ENCODE assay signal across 8 cellular contexts in genomic region chr9:124818431-124819281, GRCh38. TPM values are rescaled to one million over a fixed set of nuclear protein-coding genes. Genes with fewer than 3 reads are reported as not detected.
A peak's percentile ranks its signal among the peaks of the same experiment; 100 is the strongest.
DNase-seq lines count a peak whose midpoint lies in the region; ATAC-seq, FAIRE-seq and TF ChIP-seq lines count a peak whose summit lies in the region.

No MANE protein-coding gene starts in this region.

- H3K4me1 ChIP-seq in HepG2 (ENCODE audit: insufficient read depth, low read length), result peaks cover 46% of the 10 kb centered on the region

- POLR2A ChIA-PET in HepG2 (lab: Yijun Ruan, JAX), result interaction anchor here (0.9 to 2.7 kb wide), 16 partner anchors 10 to 48 kb away, joined by 3 to 28 read pairs (median 5); partner anchors contain the start of genes ARPC5L, NR6A1 and WDR38

- H3K36me3 Mint-ChIP-seq in activated T-helper 1 cell treated with anti-CD3 and anti-CD28 coated beads, Interleukin-12 subunit alpha, Interleukin-12 subunit beta, Interleukin-2, Interleukin-4 antibody, amounts not matched to agents 30 ng/mL and 10 ng/mL and 1 ng/mL, durations not matched to agents 14 hours and 24 hours and 36 hours (ENCODE audit: low read depth), result no peaks in the 10 kb centered on the region
- peaks cover 2% of the 10 kb centered on the region for H3K36me3 Mint-ChIP-seq in osteocyte (ENCODE audit: unreplicated experiment)

- TF ChIP-seq RAD21 in HepG2 (CRISPR knock-in tag; IDR thresholded peaks at IDR 0.05), result 0 out of 2 replicates have a peak, but pooled peaks have one; percentile 29

- H3K27me3 ChIP-seq in GM06990 (replicated peaks; ENCODE audit: control insufficient read depth, insufficient read depth, low read length) (no peaks in the 10 kb centered on the region), HepG2 (ENCODE audit: control insufficient read depth in 1 of 2, insufficient read depth in 2 of 2, low read length in 2 of 2) (no peaks in the 10 kb centered on the region)

- peaks cover 6% of the 10 kb centered on the region for H3K27me3 Mint-ChIP-seq in activated T-helper 1 cell treated with anti-CD3 and anti-CD28 coated beads, Interleukin-12 subunit alpha, Interleukin-12 subunit beta, Interleukin-2, Interleukin-4 antibody, amounts not matched to agents 30 ng/mL and 10 ng/mL and 1 ng/mL, durations not matched to agents 14 hours and 24 hours and 36 hours (ENCODE audit: insufficient read depth)
- no peaks in the 10 kb centered on the region for H3K27me3 Mint-ChIP-seq in osteocyte (ENCODE audit: unreplicated experiment)

- H3K9ac ChIP-seq in HepG2 (ENCODE audit: insufficient read depth, low read depth, low read length), result peak overlapping the region; percentile 64

- TF ChIP-seq POLR2A in HepG2 (IDR thresholded peaks at IDR 0.05; ENCODE audit: insufficient read depth in 1 of 2, low read depth in 2 of 2, low read length in 2 of 2), result peak; percentile 41 to 67; a peak in 3 of 4 replicates

- FAIRE-seq in HepG2 (lab: Jason Lieb, UNC), result peak; percentile 72

- TF ChIP-seq EP300 in HepG2 (IDR thresholded peaks at IDR 0.05; ENCODE audit: low read depth in 2 of 2, low read length in 2 of 2) (0 out of 4 replicates have a peak, but pooled peaks have one; percentile 13 to 19), HepG2 (CRISPR knock-in tag; IDR thresholded peaks at IDR 0.05; ENCODE audit: borderline replicate concordance) (peak; percentile 33; the same call in 1 of the 2 replicates)

- peak; percentile 56 for DNase-seq in GM06990 (ENCODE audit: extremely low read depth, insufficient read length)
- no peak for DNase-seq in activated T-helper 1 cell treated with anti-CD3 and anti-CD28 coated beads, Interleukin-12 subunit alpha, Interleukin-12 subunit beta, Interleukin-2, Interleukin-4 antibody, amounts not matched to agents 30 ng/mL and 10 ng/mL and 1 ng/mL, durations not matched to agents 14 hours and 24 hours and 36 hours (ENCODE audit: low spot score)
- DNase-seq in HepG2 (ENCODE audit: low spot score), result peak; percentile 90
- no peak for DNase-seq in NOMO-1 (lab: John Stamatoyannopoulos, UW; ENCODE audit: unreplicated experiment in 2 of 2)
- DNase-seq in osteocyte (ENCODE audit: extremely low spot score, unreplicated experiment), result no peak

- ATAC-seq in HG03565 (IDR thresholded peaks at IDR 0.05; ENCODE audit: unreplicated experiment), result peak; percentile 45
- peak; percentile 91 for ATAC-seq in HepG2
- no peak for ATAC-seq in HG03439 (IDR thresholded peaks at IDR 0.05; ENCODE audit: unreplicated experiment)
- ATAC-seq in GM21619 (IDR thresholded peaks at IDR 0.05; ENCODE audit: unreplicated experiment), result no peak

- H3K4me2 ChIP-seq in HepG2 (ENCODE audit: low read depth, low read length), result peak overlapping the region; percentile 89

- H3K27ac Mint-ChIP-seq in activated T-helper 1 cell treated with anti-CD3 and anti-CD28 coated beads, Interleukin-12 subunit alpha, Interleukin-12 subunit beta, Interleukin-2, Interleukin-4 antibody, amounts not matched to agents 30 ng/mL and 10 ng/mL and 1 ng/mL, durations not matched to agents 14 hours and 24 hours and 36 hours, result peak overlapping the region; percentile 12
- no peak overlapping the region for H3K27ac Mint-ChIP-seq in osteocyte (ENCODE audit: unreplicated experiment)

- H3K79me2 ChIP-seq in HepG2 (ENCODE audit: insufficient read depth, low read length), result no peaks in the 10 kb centered on the region

- 4% methylated on average over 4 of the region's 18 CpGs for WGBS in HepG2 (ENCODE audit: low lambda C conversion rate)

- H3K36me3 ChIP-seq in GM06990 (ENCODE audit: control insufficient read depth, insufficient read depth, low read length), result no peaks in the 10 kb centered on the region
- H3K36me3 ChIP-seq in HepG2 (replicated peaks in 1 of 2; ENCODE audit: control insufficient read depth in 1 of 2, insufficient read depth in 2 of 2, low read length in 2 of 2), result no peaks in the 10 kb centered on the region

- TF ChIP-seq CTCF in GM06990 (IDR thresholded peaks at IDR 0.05; ENCODE audit: insufficient read depth, low read length, poor library complexity, severe bottlenecking) (no peak), HepG2 (CRISPR knock-in tag; IDR thresholded peaks at IDR 0.05) (no peak; the same call in 1 of the 2 replicates), osteocyte (IDR thresholded peaks at IDR 0.05) (no peak)

- in situ Hi-C loops in HepG2 (cut with HindIII; ENCODE audit: extremely low pct_ligation_motif_present, low pct_unique_long_range_greater_than_20kb), result no loop called here

- intact Hi-C loops in activated T-helper 1 cell treated with anti-CD3 and anti-CD28 coated beads, Interleukin-12 subunit alpha, Interleukin-12 subunit beta, Interleukin-2, Interleukin-4 antibody, amounts not matched to agents 30 ng/mL and 10 ng/mL and 1 ng/mL, durations not matched to agents 14 hours and 24 hours and 36 hours (cut with micrococcal nuclease), result no loop called here
- intact Hi-C loops in HepG2 (cut with micrococcal nuclease; ENCODE audit: unreplicated experiment), result loop anchor here (2.0 to 5.0 kb wide), 2 partner anchors 24 to 41 kb away; partner anchors contain the start of gene OLFML2A

- peaks cover 10% of the 10 kb centered on the region for H3K4me1 Mint-ChIP-seq in activated T-helper 1 cell treated with anti-CD3 and anti-CD28 coated beads, Interleukin-12 subunit alpha, Interleukin-12 subunit beta, Interleukin-2, Interleukin-4 antibody, amounts not matched to agents 30 ng/mL and 10 ng/mL and 1 ng/mL, durations not matched to agents 14 hours and 24 hours and 36 hours (ENCODE audit: low read depth)
- H3K4me1 Mint-ChIP-seq in osteocyte (ENCODE audit: unreplicated experiment), result peaks cover 32% of the 10 kb centered on the region

- H3K4me3 ChIP-seq in GM06990 (replicated peaks; ENCODE audit: low read depth, low read length) (peak overlapping the region; percentile 22), HepG2 (replicated peaks in 1 of 3; ENCODE audit: insufficient read depth in 1 of 3, low read depth in 2 of 3, low read length in 3 of 3) (peak overlapping the region; percentile 48 to 72 (median 54))

- no peaks in the 10 kb centered on the region for H4K20me1 ChIP-seq in HepG2 (ENCODE audit: insufficient read depth, low read length)

- CTCF ChIA-PET in HepG2 (lab: Yijun Ruan, JAX; ENCODE audit: low intra/inter-chr PET ratio, low total read pairs), result interaction anchor here (1.4 to 1.7 kb wide), 3 partner anchors 24 to 44 kb away, joined by 6 read pairs; partner anchors contain the start of gene WDR38

- no peaks in the 10 kb centered on the region for H3K9me3 Mint-ChIP-seq in activated T-helper 1 cell treated with anti-CD3 and anti-CD28 coated beads, Interleukin-12 subunit alpha, Interleukin-12 subunit beta, Interleukin-2, Interleukin-4 antibody, amounts not matched to agents 30 ng/mL and 10 ng/mL and 1 ng/mL, durations not matched to agents 14 hours and 24 hours and 36 hours
- H3K9me3 Mint-ChIP-seq in osteocyte (ENCODE audit: unreplicated experiment), result no peaks in the 10 kb centered on the region

- H3K27ac ChIP-seq in HepG2 (ENCODE audit: extremely low read length, insufficient read depth, low read length), result peak overlapping the region; percentile 63

- H3K4me3 Mint-ChIP-seq in activated T-helper 1 cell treated with anti-CD3 and anti-CD28 coated beads, Interleukin-12 subunit alpha, Interleukin-12 subunit beta, Interleukin-2, Interleukin-4 antibody, amounts not matched to agents 30 ng/mL and 10 ng/mL and 1 ng/mL, durations not matched to agents 14 hours and 24 hours and 36 hours, result no peak overlapping the region
- no peak overlapping the region for H3K4me3 Mint-ChIP-seq in osteocyte (ENCODE audit: unreplicated experiment)

- H3K9me3 ChIP-seq in HepG2 (ENCODE audit: low read length), result no peaks in the 10 kb centered on the region

- BruUV-seq in HepG2 (replicated peaks; lab: Mats Ljungman, UMichigan), result TSS peak; percentile 85

- peak overlapping the region; percentile 67 for H2AFZ ChIP-seq in HepG2 (ENCODE audit: low read length)

RNA-seq across cellular contexts. Expression of gene WDR38, which starts 34.6 kb away (rescaled TPM):
- not detected in 2 replicates for total RNA-seq in activated T-helper 1 cell treated with anti-CD3 and anti-CD28 coated beads, Interleukin-12 subunit alpha, Interleukin-12 subunit beta, Interleukin-2, Interleukin-4 antibody, amounts not matched to agents 30 ng/mL and 10 ng/mL and 1 ng/mL, durations not matched to agents 14 hours and 24 hours and 36 hours
- total RNA-seq in HepG2 (2016; rRNA removed; fragmentation: Illumina TruSeq; extraction: Trizol) (not detected in 2 replicates), osteocyte (not detected in 2 replicates)
- total RNA-seq in HepG2 (2016; cell fraction: cytosol; rRNA removed; fragmentation: Illumina TruSeq; extraction: Trizol; ENCODE audit: low read depth), result not detected in 2 replicates
- not detected in 2 replicates for total RNA-seq in HepG2 (2016; cell fraction: insoluble cytoplasmic fraction; rRNA removed; fragmentation: Illumina TruSeq; extraction: Trizol)
- not detected in 2 replicates for total RNA-seq in HepG2 (2016; cell fraction: membrane; rRNA removed; fragmentation: Illumina TruSeq; extraction: Trizol)
- not detected in 2 replicates for total RNA-seq in HepG2 (2016; cell fraction: nucleus; rRNA removed; fragmentation: Illumina TruSeq; extraction: Trizol)
- polyA plus RNA-seq in HepG2 (2011; rRNA removed), result not detected in 2 replicates
- polyA plus RNA-seq in HepG2 (2011; cell fraction: cytosol; rRNA removed), result not detected in 2 replicates
- not detected in 2 replicates for polyA plus RNA-seq in HepG2 (2011; cell fraction: nucleus; rRNA removed)
- polyA plus RNA-seq in HepG2 (2012), result 0.11 TPM in 1 of 2 replicates, not detected in the other
- not detected in 2 replicates for polyA plus RNA-seq in HepG2 (2016; cell fraction: cytosol; fragmentation: Illumina TruSeq; extraction: Trizol; ENCODE audit: low read depth)
- polyA plus RNA-seq in HepG2 (2016; cell fraction: insoluble cytoplasmic fraction; fragmentation: Illumina TruSeq; extraction: Trizol; ENCODE audit: low read depth), result not detected in 2 replicates
- not detected in 2 replicates for polyA plus RNA-seq in HepG2 (2016; cell fraction: membrane; fragmentation: Illumina TruSeq; extraction: Trizol; ENCODE audit: low read depth)
- polyA plus RNA-seq in HepG2 (2016; cell fraction: nucleus; fragmentation: Illumina TruSeq; extraction: Trizol; ENCODE audit: insufficient read depth, low read depth), result not detected in 2 replicates
- not detected in 2 replicates for polyA minus RNA-seq in HepG2 (2011; rRNA and poly(A)+ RNA removed; ENCODE audit: low replicate concordance)
- polyA minus RNA-seq in HepG2 (2011; cell fraction: cytosol; rRNA and poly(A)+ RNA removed), result not detected in 2 replicates
- polyA minus RNA-seq in HepG2 (2011; cell fraction: nucleus; rRNA and poly(A)+ RNA removed), result not detected in 2 replicates

RNA-seq across cellular contexts. Expression of gene OLFML2A, which starts 41.7 kb away (rescaled TPM):
- total RNA-seq in activated T-helper 1 cell treated with anti-CD3 and anti-CD28 coated beads, Interleukin-12 subunit alpha, Interleukin-12 subunit beta, Interleukin-2, Interleukin-4 antibody, amounts not matched to agents 30 ng/mL and 10 ng/mL and 1 ng/mL, durations not matched to agents 14 hours and 24 hours and 36 hours, result not detected in 2 replicates
- total RNA-seq in HepG2 (2016; rRNA removed; fragmentation: Illumina TruSeq; extraction: Trizol) (0.02 TPM in 1 of 2 replicates, not detected in the other), osteocyte (146 and 169 TPM in 2 replicates)
- under 0.01 and 0.09 TPM in 2 replicates for total RNA-seq in HepG2 (2016; cell fraction: cytosol; rRNA removed; fragmentation: Illumina TruSeq; extraction: Trizol; ENCODE audit: low read depth)
- total RNA-seq in HepG2 (2016; cell fraction: insoluble cytoplasmic fraction; rRNA removed; fragmentation: Illumina TruSeq; extraction: Trizol), result 0.02 TPM in 1 of 2 replicates, not detected in the other
- total RNA-seq in HepG2 (2016; cell fraction: membrane; rRNA removed; fragmentation: Illumina TruSeq; extraction: Trizol), result 0.03 TPM in 2 replicates
- 0.06 and 0.09 TPM in 2 replicates for total RNA-seq in HepG2 (2016; cell fraction: nucleus; rRNA removed; fragmentation: Illumina TruSeq; extraction: Trizol)
- 0.01 and 0.04 TPM in 2 replicates for polyA plus RNA-seq in HepG2 (2011; rRNA removed)
- polyA plus RNA-seq in HepG2 (2011; cell fraction: cytosol; rRNA removed), result 0.03 and 0.04 TPM in 2 replicates
- 0.02 and 0.05 TPM in 2 replicates for polyA plus RNA-seq in HepG2 (2011; cell fraction: nucleus; rRNA removed)
- 0.01 TPM in 1 of 2 replicates, not detected in the other for polyA plus RNA-seq in HepG2 (2012)
- polyA plus RNA-seq in HepG2 (2016; cell fraction: cytosol; fragmentation: Illumina TruSeq; extraction: Trizol; ENCODE audit: low read depth), result not detected in 2 replicates
- polyA plus RNA-seq in HepG2 (2016; cell fraction: insoluble cytoplasmic fraction; fragmentation: Illumina TruSeq; extraction: Trizol; ENCODE audit: low read depth), result 0.03 TPM in 1 of 2 replicates, not detected in the other
- polyA plus RNA-seq in HepG2 (2016; cell fraction: membrane; fragmentation: Illumina TruSeq; extraction: Trizol; ENCODE audit: low read depth), result not detected in 2 replicates
- 0.07 TPM in 1 of 2 replicates, not detected in the other for polyA plus RNA-seq in HepG2 (2016; cell fraction: nucleus; fragmentation: Illumina TruSeq; extraction: Trizol; ENCODE audit: insufficient read depth, low read depth)
- 0.08 and 2.8 TPM in 2 replicates for polyA minus RNA-seq in HepG2 (2011; rRNA and poly(A)+ RNA removed; ENCODE audit: low replicate concordance)
- polyA minus RNA-seq in HepG2 (2011; cell fraction: cytosol; rRNA and poly(A)+ RNA removed), result 0.09 and 0.30 TPM in 2 replicates
- polyA minus RNA-seq in HepG2 (2011; cell fraction: nucleus; rRNA and poly(A)+ RNA removed), result 0.12 and 0.26 TPM in 2 replicates

RNA-seq across cellular contexts. Expression of gene RPL35, which starts 43.1 kb away (rescaled TPM):
- total RNA-seq in activated T-helper 1 cell treated with anti-CD3 and anti-CD28 coated beads, Interleukin-12 subunit alpha, Interleukin-12 subunit beta, Interleukin-2, Interleukin-4 antibody, amounts not matched to agents 30 ng/mL and 10 ng/mL and 1 ng/mL, durations not matched to agents 14 hours and 24 hours and 36 hours, result 1,681 and 1,750 TPM in 2 replicates
- total RNA-seq in HepG2 (2016; rRNA removed; fragmentation: Illumina TruSeq; extraction: Trizol) (2,153 and 2,627 TPM in 2 replicates), osteocyte (885 and 912 TPM in 2 replicates)
- 3,385 and 3,407 TPM in 2 replicates for total RNA-seq in HepG2 (2016; cell fraction: cytosol; rRNA removed; fragmentation: Illumina TruSeq; extraction: Trizol; ENCODE audit: low read depth)
- total RNA-seq in HepG2 (2016; cell fraction: insoluble cytoplasmic fraction; rRNA removed; fragmentation: Illumina TruSeq; extraction: Trizol), result 2,139 and 2,989 TPM in 2 replicates
- total RNA-seq in HepG2 (2016; cell fraction: membrane; rRNA removed; fragmentation: Illumina TruSeq; extraction: Trizol), result 3,807 and 4,143 TPM in 2 replicates
- 683 and 708 TPM in 2 replicates for total RNA-seq in HepG2 (2016; cell fraction: nucleus; rRNA removed; fragmentation: Illumina TruSeq; extraction: Trizol)
- 2,935 and 3,116 TPM in 2 replicates for polyA plus RNA-seq in HepG2 (2011; rRNA removed)
- 2,953 and 3,054 TPM in 2 replicates for polyA plus RNA-seq in HepG2 (2011; cell fraction: cytosol; rRNA removed)
- 616 and 803 TPM in 2 replicates for polyA plus RNA-seq in HepG2 (2011; cell fraction: nucleus; rRNA removed)
- polyA plus RNA-seq in HepG2 (2012), result 2,083 and 2,112 TPM in 2 replicates
- polyA plus RNA-seq in HepG2 (2016; cell fraction: cytosol; fragmentation: Illumina TruSeq; extraction: Trizol; ENCODE audit: low read depth), result 3,684 and 3,704 TPM in 2 replicates
- 2,597 and 2,813 TPM in 2 replicates for polyA plus RNA-seq in HepG2 (2016; cell fraction: insoluble cytoplasmic fraction; fragmentation: Illumina TruSeq; extraction: Trizol; ENCODE audit: low read depth)
- polyA plus RNA-seq in HepG2 (2016; cell fraction: membrane; fragmentation: Illumina TruSeq; extraction: Trizol; ENCODE audit: low read depth), result 3,334 and 3,770 TPM in 2 replicates
- polyA plus RNA-seq in HepG2 (2016; cell fraction: nucleus; fragmentation: Illumina TruSeq; extraction: Trizol; ENCODE audit: insufficient read depth, low read depth), result 1,227 and 1,286 TPM in 2 replicates
- 387 and 1,363 TPM in 2 replicates for polyA minus RNA-seq in HepG2 (2011; rRNA and poly(A)+ RNA removed; ENCODE audit: low replicate concordance)
- polyA minus RNA-seq in HepG2 (2011; cell fraction: cytosol; rRNA and poly(A)+ RNA removed), result 205 and 223 TPM in 2 replicates
- 118 and 163 TPM in 2 replicates for polyA minus RNA-seq in HepG2 (2011; cell fraction: nucleus; rRNA and poly(A)+ RNA removed)

RNA-seq across cellular contexts. Expression of gene ARPC5L, which starts 43.3 kb away (rescaled TPM):
- 111 and 115 TPM in 2 replicates for total RNA-seq in activated T-helper 1 cell treated with anti-CD3 and anti-CD28 coated beads, Interleukin-12 subunit alpha, Interleukin-12 subunit beta, Interleukin-2, Interleukin-4 antibody, amounts not matched to agents 30 ng/mL and 10 ng/mL and 1 ng/mL, durations not matched to agents 14 hours and 24 hours and 36 hours
- total RNA-seq in HepG2 (2016; rRNA removed; fragmentation: Illumina TruSeq; extraction: Trizol) (33.8 and 35.4 TPM in 2 replicates), osteocyte (22.5 and 22.8 TPM in 2 replicates)
- 21.4 and 25.6 TPM in 2 replicates for total RNA-seq in HepG2 (2016; cell fraction: cytosol; rRNA removed; fragmentation: Illumina TruSeq; extraction: Trizol; ENCODE audit: low read depth)
- 32.9 and 34.8 TPM in 2 replicates for total RNA-seq in HepG2 (2016; cell fraction: insoluble cytoplasmic fraction; rRNA removed; fragmentation: Illumina TruSeq; extraction: Trizol)
- 37.4 and 43.6 TPM in 2 replicates for total RNA-seq in HepG2 (2016; cell fraction: membrane; rRNA removed; fragmentation: Illumina TruSeq; extraction: Trizol)
- 17.1 and 19.2 TPM in 2 replicates for total RNA-seq in HepG2 (2016; cell fraction: nucleus; rRNA removed; fragmentation: Illumina TruSeq; extraction: Trizol)
- polyA plus RNA-seq in HepG2 (2011; rRNA removed), result 23.6 and 29.9 TPM in 2 replicates
- 24.8 and 25.8 TPM in 2 replicates for polyA plus RNA-seq in HepG2 (2011; cell fraction: cytosol; rRNA removed)
- polyA plus RNA-seq in HepG2 (2011; cell fraction: nucleus; rRNA removed), result 14.2 and 16.9 TPM in 2 replicates
- polyA plus RNA-seq in HepG2 (2012), result 23.8 and 28.3 TPM in 2 replicates
- polyA plus RNA-seq in HepG2 (2016; cell fraction: cytosol; fragmentation: Illumina TruSeq; extraction: Trizol; ENCODE audit: low read depth), result 38.1 and 45.8 TPM in 2 replicates
- 52.1 and 52.2 TPM in 2 replicates for polyA plus RNA-seq in HepG2 (2016; cell fraction: insoluble cytoplasmic fraction; fragmentation: Illumina TruSeq; extraction: Trizol; ENCODE audit: low read depth)
- polyA plus RNA-seq in HepG2 (2016; cell fraction: membrane; fragmentation: Illumina TruSeq; extraction: Trizol; ENCODE audit: low read depth), result 48.0 and 55.5 TPM in 2 replicates
- 58.5 and 61.4 TPM in 2 replicates for polyA plus RNA-seq in HepG2 (2016; cell fraction: nucleus; fragmentation: Illumina TruSeq; extraction: Trizol; ENCODE audit: insufficient read depth, low read depth)
- 9.0 and 35.1 TPM in 2 replicates for polyA minus RNA-seq in HepG2 (2011; rRNA and poly(A)+ RNA removed; ENCODE audit: low replicate concordance)
- 8.1 and 9.9 TPM in 2 replicates for polyA minus RNA-seq in HepG2 (2011; cell fraction: cytosol; rRNA and poly(A)+ RNA removed)
- polyA minus RNA-seq in HepG2 (2011; cell fraction: nucleus; rRNA and poly(A)+ RNA removed), result 10.1 and 10.8 TPM in 2 replicates

RNA-seq across cellular contexts. Expression of gene NR6A1, which starts 47.5 kb away (rescaled TPM):
- 1.7 and 2.3 TPM in 2 replicates for total RNA-seq in activated T-helper 1 cell treated with anti-CD3 and anti-CD28 coated beads, Interleukin-12 subunit alpha, Interleukin-12 subunit beta, Interleukin-2, Interleukin-4 antibody, amounts not matched to agents 30 ng/mL and 10 ng/mL and 1 ng/mL, durations not matched to agents 14 hours and 24 hours and 36 hours
- total RNA-seq in HepG2 (2016; rRNA removed; fragmentation: Illumina TruSeq; extraction: Trizol) (31.5 and 50.9 TPM in 2 replicates), osteocyte (0.56 and 0.78 TPM in 2 replicates)
- total RNA-seq in HepG2 (2016; cell fraction: cytosol; rRNA removed; fragmentation: Illumina TruSeq; extraction: Trizol; ENCODE audit: low read depth), result 10.7 and 12.1 TPM in 2 replicates
- total RNA-seq in HepG2 (2016; cell fraction: insoluble cytoplasmic fraction; rRNA removed; fragmentation: Illumina TruSeq; extraction: Trizol), result 28.3 and 52.2 TPM in 2 replicates
- total RNA-seq in HepG2 (2016; cell fraction: membrane; rRNA removed; fragmentation: Illumina TruSeq; extraction: Trizol), result 36.7 and 36.8 TPM in 2 replicates
- 24.3 and 28.3 TPM in 2 replicates for total RNA-seq in HepG2 (2016; cell fraction: nucleus; rRNA removed; fragmentation: Illumina TruSeq; extraction: Trizol)
- 19.7 and 28.1 TPM in 2 replicates for polyA plus RNA-seq in HepG2 (2011; rRNA removed)
- polyA plus RNA-seq in HepG2 (2011; cell fraction: cytosol; rRNA removed), result 15.0 and 17.4 TPM in 2 replicates
- 18.1 and 19.3 TPM in 2 replicates for polyA plus RNA-seq in HepG2 (2011; cell fraction: nucleus; rRNA removed)
- 12.1 and 12.8 TPM in 2 replicates for polyA plus RNA-seq in HepG2 (2012)
- 4.2 and 4.9 TPM in 2 replicates for polyA plus RNA-seq in HepG2 (2016; cell fraction: cytosol; fragmentation: Illumina TruSeq; extraction: Trizol; ENCODE audit: low read depth)
- 20.4 and 24.5 TPM in 2 replicates for polyA plus RNA-seq in HepG2 (2016; cell fraction: insoluble cytoplasmic fraction; fragmentation: Illumina TruSeq; extraction: Trizol; ENCODE audit: low read depth)
- 8.8 and 10.3 TPM in 2 replicates for polyA plus RNA-seq in HepG2 (2016; cell fraction: membrane; fragmentation: Illumina TruSeq; extraction: Trizol; ENCODE audit: low read depth)
- 21.9 and 25.3 TPM in 2 replicates for polyA plus RNA-seq in HepG2 (2016; cell fraction: nucleus; fragmentation: Illumina TruSeq; extraction: Trizol; ENCODE audit: insufficient read depth, low read depth)
- 13.7 and 123 TPM in 2 replicates for polyA minus RNA-seq in HepG2 (2011; rRNA and poly(A)+ RNA removed; ENCODE audit: low replicate concordance)
- 35.0 and 40.7 TPM in 2 replicates for polyA minus RNA-seq in HepG2 (2011; cell fraction: cytosol; rRNA and poly(A)+ RNA removed)
- polyA minus RNA-seq in HepG2 (2011; cell fraction: nucleus; rRNA and poly(A)+ RNA removed), result 26.1 and 27.2 TPM in 2 replicates

Comparison
In these comparisons a context has a peak if more than half of its experiments do, and no peak if none do; other contexts are left out.
1. DNase-seq: peak in GM06990 (single experiment) and HepG2 (single experiment); none in activated T-helper 1 cell treated with anti-CD3 and anti-CD28 coated beads, Interleukin-12 subunit alpha, Interleukin-12 subunit beta, Interleukin-2, Interleukin-4 antibody, amounts not matched to agents 30 ng/mL and 10 ng/mL and 1 ng/mL, durations not matched to agents 14 hours and 24 hours and 36 hours (single experiment), NOMO-1 (0 of 2) and osteocyte (single experiment).
2. ATAC-seq: peak in HG03565 (single experiment) and HepG2 (single experiment); none in HG03439 (single experiment) and GM21619 (single experiment).
3. RNA of gene OLFML2A, which starts 41.7 kb away (total RNA-seq): 146 to 169 TPM in osteocyte; not detected in activated T-helper 1 cell treated with anti-CD3 and anti-CD28 coated beads, Interleukin-12 subunit alpha, Interleukin-12 subunit beta, Interleukin-2, Interleukin-4 antibody, amounts not matched to agents 30 ng/mL and 10 ng/mL and 1 ng/mL, durations not matched to agents 14 hours and 24 hours and 36 hours and under 0.01 to 0.09 TPM in HepG2; every median in the first group is over 100 times any median in the second.